8 cellular contexts compared by ENCODE assay signal in genomic region chr2:218002792-218003191, GRCh38. TPM values are rescaled to one million over a fixed set of nuclear protein-coding genes. Genes with fewer than 3 reads are reported as not detected.
DNase-seq lines count a peak whose midpoint lies in the region; ATAC-seq and TF ChIP-seq lines count a peak whose summit lies in the region.

Gene TNS1, minus strand, starts transcription at chr2:218002995. Its CDS starts 123 bp downstream, at chr2:218002872.

- peaks cover 25% of the 10 kb centered on the region for H3K4me1 ChIP-seq in ectodermal cell (ENCODE audit: control insufficient read depth, insufficient read depth, low read length)
- peaks cover 2 to 4% of the 10 kb centered on the region in 2 donors for H3K4me1 ChIP-seq in lung (ENCODE audit: control insufficient read depth in 2 of 2, insufficient read depth in 2 of 2, low read length in 2 of 2)
- H3K4me1 ChIP-seq in thyroid gland, result peaks cover 20 to 36% of the 10 kb centered on the region in 2 donors

- no peaks in the 10 kb centered on the region for H3K9me3 ChIP-seq in ectodermal cell (ENCODE audit: control insufficient read depth, low read length)
- H3K9me3 ChIP-seq in lung (ENCODE audit: control insufficient read depth in 2 of 2, insufficient read depth in 1 of 2, low read length in 1 of 2), result no peaks in the 10 kb centered on the region
- H3K9me3 ChIP-seq in thyroid gland, result no peaks in the 10 kb centered on the region

- ATAC-seq in lung (ENCODE audit: insufficient read depth, low FRiP score) (no peak), HG02973 (IDR thresholded peaks at IDR 0.05; ENCODE audit: unreplicated experiment) (no peak), GM18909 (IDR thresholded peaks at IDR 0.05; ENCODE audit: poor library complexity, unreplicated experiment) (no peak)

- 24 to 28% methylated on average over 13 to 15 of the region's 15 CpGs for WGBS in ectodermal cell, 2 experiments
- 58 to 64% methylated on average over 14 to 15 of the region's 15 CpGs for WGBS in lung, 2 donors
- WGBS in thyroid gland, 2 donors, result 37 to 40% methylated on average over 14 of the region's 15 CpGs

- H3K9me3 Mint-ChIP-seq in activated CD4-positive, alpha-beta memory T cell treated with anti-CD3 and anti-CD28 coated beads for 36 hours, result no peaks in the 10 kb centered on the region

- intact Hi-C loops in thyroid gland (cut with DNase I), result no loop called here
- intact Hi-C loops in activated CD4-positive, alpha-beta memory T cell treated with anti-CD3 and anti-CD28 coated beads for 36 hours (cut with micrococcal nuclease), result no loop called here

- H3K27ac ChIP-seq in ectodermal cell (ENCODE audit: insufficient read depth, low read depth, low read length, poor library complexity, severe bottlenecking) (peak within 1 kb of the TSS; percentile 16), lung (ENCODE audit: low read depth in 1 of 2, low read length in 1 of 2) (peak within 1 kb of the TSS; percentile 46), thyroid gland (peak within 1 kb of the TSS; percentile 60 to 84 (median 64))

- H3K4me1 Mint-ChIP-seq in activated CD4-positive, alpha-beta memory T cell treated with anti-CD3 and anti-CD28 coated beads for 36 hours (ENCODE audit: low read depth), result peaks cover 10% of the 10 kb centered on the region

- no peak for TF ChIP-seq CTCF in lung (IDR thresholded peaks at IDR 0.05; ENCODE audit: control extremely low read depth, extremely low read depth)
- TF ChIP-seq CTCF in thyroid gland (IDR thresholded peaks at IDR 0.05), result no peak

- CTCF ChIA-PET in activated CD4-positive, alpha-beta memory T cell treated with anti-CD3 and anti-CD28 coated beads for 36 hours (lab: Charles Lee), result no interaction called here

- TF ChIP-seq POLR2A in thyroid gland (IDR thresholded peaks at IDR 0.05), result no peak

- H3K36me3 ChIP-seq in ectodermal cell (ENCODE audit: control insufficient read depth, insufficient read depth, low read length) (no peaks in the 10 kb centered on the region), lung (ENCODE audit: control insufficient read depth in 2 of 2, insufficient read depth in 2 of 2, low read length in 2 of 2) (no peaks in the 10 kb centered on the region), thyroid gland (no peaks in the 10 kb centered on the region)

- no peaks in the 10 kb centered on the region for H3K36me3 Mint-ChIP-seq in activated CD4-positive, alpha-beta memory T cell treated with anti-CD3 and anti-CD28 coated beads for 36 hours

- no peaks in the 10 kb centered on the region for H3K27me3 ChIP-seq in ectodermal cell (ENCODE audit: control insufficient read depth, insufficient read depth, low read length, poor library complexity, severe bottlenecking)
- no peaks in the 10 kb centered on the region for H3K27me3 ChIP-seq in lung (ENCODE audit: control insufficient read depth, insufficient read depth)
- H3K27me3 ChIP-seq in thyroid gland, result no peaks in the 10 kb centered on the region

- no peak within 1 kb of the TSS for H3K27ac Mint-ChIP-seq in activated CD4-positive, alpha-beta memory T cell treated with anti-CD3 and anti-CD28 coated beads for 36 hours

- POLR2A ChIA-PET in activated CD4-positive, alpha-beta memory T cell treated with anti-CD3 and anti-CD28 coated beads for 36 hours (lab: Charles Lee), result no interaction called here

- no peak within 1 kb of the TSS for H3K4me3 ChIP-seq in ectodermal cell (ENCODE audit: insufficient read depth, low read depth, low read length)
- H3K4me3 ChIP-seq in lung, result no peak within 1 kb of the TSS
- H3K4me3 ChIP-seq in thyroid gland (replicated peaks in 1 of 3), result peak within 1 kb of the TSS in 1 of 3 donors; percentile 2

- peaks cover 2% of the 10 kb centered on the region for H3K27me3 Mint-ChIP-seq in activated CD4-positive, alpha-beta memory T cell treated with anti-CD3 and anti-CD28 coated beads for 36 hours

- H3K4me3 Mint-ChIP-seq in activated CD4-positive, alpha-beta memory T cell treated with anti-CD3 and anti-CD28 coated beads for 36 hours, result no peak within 1 kb of the TSS

- DNase-seq in NCI-H510A (lab: John Stamatoyannopoulos, UW) (peak; percentile 49), lung (ENCODE audit: low spot score) (no peak), thyroid gland (no peak), germinal center (ENCODE audit: low spot score) (no peak)
- no peak for DNase-seq in activated CD4-positive, alpha-beta memory T cell treated with anti-CD3 and anti-CD28 coated beads for 36 hours

RNA-seq across cellular contexts. Expression of gene TNS1, which starts in this region (rescaled TPM):
- 3.6 TPM for polyA plus RNA-seq in ectodermal cell (2013, experiment 1 of 4)
- polyA plus RNA-seq in ectodermal cell (2013, experiment 2 of 4), result 4.3 TPM
- polyA plus RNA-seq in ectodermal cell (2013, experiment 3 of 4), result 3.5 TPM
- 3.1 TPM for polyA plus RNA-seq in ectodermal cell (2013, experiment 4 of 4)
- total RNA-seq in lung (100 to 1,000 TPM; 308 to 377 TPM), thyroid gland (100 to 1,000 TPM; 169 to 316 (median 229) TPM)
- polyA plus RNA-seq in lung, result 100 to 1,000 TPM in 1 of 2 donors, 10 to 100 TPM in 1; 67.0 to 108 TPM
- under 1 TPM; 0.92 to 0.97 TPM for total RNA-seq in activated CD4-positive, alpha-beta memory T cell treated with anti-CD3 and anti-CD28 coated beads for 36 hours

Comparison
In these comparisons a context has a peak if more than half of its experiments do, and no peak if none do; other contexts are left out.
1. RNA of gene TNS1 (total RNA-seq): 308 to 377 TPM in lung and 169 to 316 TPM in thyroid gland; 0.92 to 0.97 TPM in activated CD4-positive, alpha-beta memory T cell treated with anti-CD3 and anti-CD28 coated beads for 36 hours; every median in the first group is over 10 times any median in the second.
2. Peak in every context shown above with its lines, with median percentiles within 50 percentile points of each other: H3K27ac ChIP-seq.